In genomic region chr6:44730771-44731391, GRCh38 we compare ENCODE assay signal across 16 cellular contexts.
DNase-seq lines count a peak whose midpoint lies in the region; ATAC-seq and TF ChIP-seq lines count a peak whose summit lies in the region.
"Had no signal": no experiment of that assay in that cellular context is flagged by ENCODE, and none has a peak within 500 bp of the region (broad histone marks: within the 10 kb centered on the region; RNA-seq: fewer than 3 reads in every experiment).

No MANE protein-coding gene starts in this region.

- H3K14ac ChIP-seq in neuronal stem cell (ENCODE audit: low read length), result no peak overlapping the region

- no peak overlapping the region for H3K4ac ChIP-seq in neuronal stem cell (ENCODE audit: low read length)

- no peak for TF ChIP-seq POLR2A in esophagus muscularis mucosa (IDR thresholded peaks at IDR 0.05; ENCODE audit: low read depth)

- no peak overlapping the region for H2BK12ac ChIP-seq in neuronal stem cell (ENCODE audit: low read length)

- intact Hi-C loops in esophagus muscularis mucosa (cut with DNase I), result no loop called here

- DNase-seq in M059J (ENCODE audit: low read depth) (peak; percentile 97), esophagus muscularis mucosa (ENCODE audit: extremely low spot score) (peak; percentile 60), neuronal stem cell (ENCODE audit: low spot score) (no peak), hippocampal formation (lab: John Stamatoyannopoulos, UW) (no peak), AML-193 (lab: John Stamatoyannopoulos, UW) (no peak), GM23248 (no peak)
- DNase-seq: activated CD4-positive, CD25-positive, alpha-beta regulatory T cell treated with anti-CD3 and anti-CD28 coated beads, Interleukin-2, amount 50 U/mL, for 72 hours; activated T-cell treated with anti-CD3 and anti-CD28 coated beads, Interleukin-2, amount 50 U/mL, for 72 hours; CD4-positive, alpha-beta memory T cell; natural killer cell; NCI-H1436 treated with DMSO at 0.1 percent for 48 hours; NCI-H748 treated with DMSO at 0.1 percent for 48 hours; SHP77 treated with DMSO at 0.1 percent for 48 hours; stimulated activated CD4-positive, alpha-beta T cell treated with anti-CD3 and anti-CD28 coated beads, Interleukin-12 subunit alpha, Interleukin-12 subunit beta, amount 100 ng/mL, for 4 hours had no signal

- H3K79me2 ChIP-seq in GM23248 (ENCODE audit: insufficient read depth), result no peaks in the 10 kb centered on the region

- no peak for TF ChIP-seq EP300 in esophagus muscularis mucosa (IDR thresholded peaks at IDR 0.05)

- no peak for ATAC-seq in GM18909 (IDR thresholded peaks at IDR 0.05; ENCODE audit: poor library complexity, unreplicated experiment)
- ATAC-seq: activated T-cell treated with anti-CD3 and anti-CD28 coated beads, Interleukin-2, amount 50 U/mL, for 72 hours; natural killer cell had no signal

- H4K91ac ChIP-seq in neuronal stem cell (ENCODE audit: low read depth, low read length, poor library complexity), result no peak overlapping the region

- no peak overlapping the region for H2BK5ac ChIP-seq in neuronal stem cell (ENCODE audit: low read length)

- no peaks in the 10 kb centered on the region for H3K79me1 ChIP-seq in neuronal stem cell (ENCODE audit: low read depth, low read length)

- no peaks in the 10 kb centered on the region for H4K20me1 ChIP-seq in GM23248 (ENCODE audit: insufficient read depth)

- H3K36me3 ChIP-seq in esophagus muscularis mucosa, result no peaks in the 10 kb centered on the region
- no peaks in the 10 kb centered on the region for H3K36me3 ChIP-seq in neuronal stem cell (replicated peaks in 1 of 2; ENCODE audit: control insufficient read depth in 2 of 2, insufficient read depth in 2 of 2, low read length in 2 of 2)
- no peaks in the 10 kb centered on the region for H3K36me3 ChIP-seq in GM23248 (ENCODE audit: low read depth)

- H3K9ac ChIP-seq in neuronal stem cell (ENCODE audit: low read depth, low read length, poor library complexity) (no peak overlapping the region), GM23248 (no peak overlapping the region)

- H3F3A ChIP-seq in GM23248 (ENCODE audit: insufficient read depth), result no peaks in the 10 kb centered on the region

- H4K8ac ChIP-seq in neuronal stem cell (ENCODE audit: low read depth, low read length), result no peak overlapping the region

- no peak overlapping the region for H2BK120ac ChIP-seq in neuronal stem cell (ENCODE audit: low read depth, low read length)

- peaks cover 0 to 11% (median 4%) of the 10 kb centered on the region in 4 donors for H3K4me1 ChIP-seq in esophagus muscularis mucosa
- H3K4me1 ChIP-seq in neuronal stem cell (ENCODE audit: control insufficient read depth in 2 of 2, insufficient read depth in 1 of 2, low read depth in 1 of 2, low read length in 2 of 2), result peaks cover 0 to 2% of the 10 kb centered on the region in 2 donors
- no peaks in the 10 kb centered on the region for H3K4me1 ChIP-seq in GM23248 (ENCODE audit: insufficient read depth)

- H3K27ac ChIP-seq in C4-2B (peak overlapping the region; percentile 78), esophagus muscularis mucosa (replicated peaks in 1 of 4) (no peak overlapping the region), neuronal stem cell (replicated peaks; ENCODE audit: low read length) (no peak overlapping the region), GM23248 (no peak overlapping the region)

- TF ChIP-seq CTCF in C4-2B (conservative IDR thresholded peaks at IDR 0.05), result no peak
- no peak for TF ChIP-seq CTCF in esophagus muscularis mucosa (IDR thresholded peaks at IDR 0.05)

- no peak overlapping the region for H3K18ac ChIP-seq in neuronal stem cell (ENCODE audit: low read length)

- no peak overlapping the region for H3K23ac ChIP-seq in neuronal stem cell (ENCODE audit: low read depth, low read length, poor library complexity)

- H3K27me3 ChIP-seq in esophagus muscularis mucosa, result no peaks in the 10 kb centered on the region
- H3K27me3 ChIP-seq in neuronal stem cell (ENCODE audit: control insufficient read depth in 3 of 3, insufficient read depth in 3 of 3, low read depth in 1 of 3, low read length in 3 of 3), result no peaks in the 10 kb centered on the region
- no peaks in the 10 kb centered on the region for H3K27me3 ChIP-seq in GM23248 (replicated peaks; ENCODE audit: insufficient read depth)

- H2BK15ac ChIP-seq in neuronal stem cell (ENCODE audit: low read length), result no peak overlapping the region

- H3K4me3 ChIP-seq in esophagus muscularis mucosa (no peak overlapping the region), neuronal stem cell (ENCODE audit: low read length in 2 of 2) (no peak overlapping the region), GM23248 (no peak overlapping the region)

- 54% methylated on average over 7 of the region's 7 CpGs for WGBS in esophagus muscularis mucosa
- WGBS in neuronal stem cell (ENCODE audit: extremely low coverage in 2 of 2, insufficient read length in 2 of 2, insufficient replicate concordance in 1 of 2), 2 donors, result no CpG with 5 or more reads among the region's 7 CpGs
- 58 to 61% methylated on average over 7 of the region's 7 CpGs for WGBS in GM23248 (ENCODE audit: low coverage in 1 of 2, low lambda C conversion rate in 2 of 2, missing lambda C conversion rate in 2 of 2), 2 experiments

- H2AFZ ChIP-seq in neuronal stem cell (ENCODE audit: low read length), result peak overlapping the region; percentile 33
- no peak overlapping the region for H2AFZ ChIP-seq in GM23248

- H3K9me3 ChIP-seq in esophagus muscularis mucosa, result no peaks in the 10 kb centered on the region
- H3K9me3 ChIP-seq in neuronal stem cell (replicated peaks in 1 of 2; ENCODE audit: control insufficient read depth in 2 of 2, insufficient read depth in 1 of 2, low read depth in 1 of 2, low read length in 2 of 2), result no peaks in the 10 kb centered on the region
- H3K9me3 ChIP-seq in GM23248 (ENCODE audit: low read depth), result no peaks in the 10 kb centered on the region

- in situ Hi-C loops in GM23248 (cut with MboI), result no loop called here

- H3K4me2 ChIP-seq in neuronal stem cell (ENCODE audit: insufficient read depth, low read length, poor library complexity, severe bottlenecking) (no peak overlapping the region), GM23248 (ENCODE audit: unreplicated experiment) (no peak overlapping the region)

- no peak overlapping the region for H2AK5ac ChIP-seq in neuronal stem cell (ENCODE audit: low read depth, low read length)

- no peaks in the 10 kb centered on the region for H3K9me2 ChIP-seq in GM23248 (ENCODE audit: insufficient read depth)

Comparison
In these comparisons a context has a peak if more than half of its experiments do, and no peak if none do; other contexts are left out.
1. DNase-seq: peak in M059J (single experiment) and esophagus muscularis mucosa (single experiment); none in neuronal stem cell (single experiment), hippocampal formation (0 of 2), AML-193 (0 of 2) and GM23248 (single experiment).